Comparison of ENCODE assay signal across 8 cellular contexts in genomic region chr11:17277024-17277584, GRCh38. TPM values are rescaled to one million over a fixed set of nuclear protein-coding genes. Genes with fewer than 3 reads are reported as not detected.
DNase-seq lines count a peak whose midpoint lies in the region; ATAC-seq and TF ChIP-seq lines count a peak whose summit lies in the region.

No MANE protein-coding gene starts in this region.

- peak overlapping the region; percentile 15 for H4K91ac ChIP-seq in neuronal stem cell (ENCODE audit: low read depth, low read length, poor library complexity)

- H3K4ac ChIP-seq in neuronal stem cell (ENCODE audit: low read length) = no peak overlapping the region

- 100% methylated on average over 1 of the region's 17 CpGs; no CpG with 5 or more reads in 1 of the 2 donors for WGBS in neuronal stem cell (ENCODE audit: extremely low coverage in 2 of 2, insufficient read length in 2 of 2, insufficient replicate concordance in 1 of 2), 2 donors

- H3K79me1 ChIP-seq in neuronal stem cell (ENCODE audit: low read depth, low read length) = peaks cover 2% of the 10 kb centered on the region

- H4K8ac ChIP-seq in neuronal stem cell (ENCODE audit: low read depth, low read length) = no peak overlapping the region

- H3K9ac ChIP-seq in neuronal stem cell (ENCODE audit: low read depth, low read length, poor library complexity) = peak overlapping the region; percentile 83

- H3K4me1 Mint-ChIP-seq in activated CD8-positive, alpha-beta T cell treated with anti-CD3 and anti-CD28 coated beads for 36 hours (ENCODE audit: low read depth) = peaks cover 37% of the 10 kb centered on the region

- H3K4me1 ChIP-seq in neuronal stem cell (ENCODE audit: control insufficient read depth in 2 of 2, insufficient read depth in 1 of 2, low read depth in 1 of 2, low read length in 2 of 2) = peaks cover 4 to 6% of the 10 kb centered on the region in 2 donors

- no peaks in the 10 kb centered on the region for H3K27me3 ChIP-seq in neuronal stem cell (ENCODE audit: control insufficient read depth in 3 of 3, insufficient read depth in 3 of 3, low read depth in 1 of 3, low read length in 3 of 3)

- peak overlapping the region; percentile 94 for H3K18ac ChIP-seq in neuronal stem cell (ENCODE audit: low read length)

- TF ChIP-seq CTCF in GM12875 (IDR thresholded peaks at IDR 0.05; ENCODE audit: borderline replicate concordance, insufficient read depth, low read depth, low read length) = no peak
- TF ChIP-seq CTCF in activated CD8-positive, alpha-beta T cell treated with anti-CD3 and anti-CD28 coated beads for 36 hours (IDR thresholded peaks at IDR 0.05) = no peak

- intact Hi-C loops in activated CD8-positive, alpha-beta T cell treated with anti-CD3 and anti-CD28 coated beads for 36 hours (cut with micrococcal nuclease) = loop anchor here (2.0 to 5.0 kb wide), 2 partner anchors 46 to 75 kb away; partner anchors contain the start of gene NCR3LG1

- no peak overlapping the region for H2BK120ac ChIP-seq in neuronal stem cell (ENCODE audit: low read depth, low read length)

- H3K4me3 ChIP-seq in GM12875 (ENCODE audit: low read depth, low read length) = peak overlapping the region; percentile 88
- H3K4me3 ChIP-seq in neuronal stem cell (ENCODE audit: low read length in 2 of 2) = peak overlapping the region; percentile 84 to 86

- peaks cover 2% of the 10 kb centered on the region for H3K36me3 Mint-ChIP-seq in activated CD8-positive, alpha-beta T cell treated with anti-CD3 and anti-CD28 coated beads for 36 hours (ENCODE audit: low read depth)

- no peak overlapping the region for H2AK5ac ChIP-seq in neuronal stem cell (ENCODE audit: low read depth, low read length)

- H3K9me3 ChIP-seq in neuronal stem cell (replicated peaks in 1 of 2; ENCODE audit: control insufficient read depth in 2 of 2, insufficient read depth in 1 of 2, low read depth in 1 of 2, low read length in 2 of 2) = no peaks in the 10 kb centered on the region

- DNase-seq in AG08396 (ENCODE audit: low spot score) = peak; percentile 38
- DNase-seq in NCI-H1417 (lab: John Stamatoyannopoulos, UW) = peak; percentile 65 to 84 (median 82)
- peak; percentile 59 for DNase-seq in activated CD8-positive, alpha-beta T cell treated with anti-CD3 and anti-CD28 coated beads for 36 hours
- DNase-seq in foreskin melanocyte = peak; percentile 32
- DNase-seq in neuronal stem cell (ENCODE audit: low spot score) = no peak
- no peak for DNase-seq in T1000 (lab: John Stamatoyannopoulos, UW)

- H3K27me3 Mint-ChIP-seq in activated CD8-positive, alpha-beta T cell treated with anti-CD3 and anti-CD28 coated beads for 36 hours = no peaks in the 10 kb centered on the region

- POLR2A ChIA-PET in activated CD8-positive, alpha-beta T cell treated with anti-CD3 and anti-CD28 coated beads for 36 hours (lab: Charles Lee) = interaction anchor here (0.8 to 3.0 kb wide), 9 partner anchors 9 to 77 kb away, joined by 3 to 16 read pairs (median 6); partner anchors contain the start of genes NCR3LG1 and PIK3C2A

- H3K4me2 ChIP-seq in neuronal stem cell (ENCODE audit: insufficient read depth, low read length, poor library complexity, severe bottlenecking) = peak overlapping the region; percentile 81

- peak overlapping the region; percentile 85 for H2BK5ac ChIP-seq in neuronal stem cell (ENCODE audit: low read length)

- CTCF ChIA-PET in activated CD8-positive, alpha-beta T cell treated with anti-CD3 and anti-CD28 coated beads for 36 hours (lab: Charles Lee) = interaction anchor here (1.2 to 3.9 kb wide), 3 partner anchors 15 to 78 kb away, joined by 3 to 20 read pairs (median 5); no protein-coding TSS in a partner anchor

- peak overlapping the region; percentile 91 for H3K27ac Mint-ChIP-seq in activated CD8-positive, alpha-beta T cell treated with anti-CD3 and anti-CD28 coated beads for 36 hours

- peak overlapping the region; percentile 100 for H2AFZ ChIP-seq in neuronal stem cell (ENCODE audit: low read length)

- H2BK15ac ChIP-seq in neuronal stem cell (ENCODE audit: low read length) = peak overlapping the region; percentile 62

- no peaks in the 10 kb centered on the region for H3K9me3 Mint-ChIP-seq in activated CD8-positive, alpha-beta T cell treated with anti-CD3 and anti-CD28 coated beads for 36 hours

- no peak overlapping the region for H3K23ac ChIP-seq in neuronal stem cell (ENCODE audit: low read depth, low read length, poor library complexity)

- H2BK12ac ChIP-seq in neuronal stem cell (ENCODE audit: low read length) = no peak overlapping the region

- no peak overlapping the region for H3K27ac ChIP-seq in neuronal stem cell (replicated peaks; ENCODE audit: low read length)

- H3K14ac ChIP-seq in neuronal stem cell (ENCODE audit: low read length) = no peak overlapping the region

- H3K36me3 ChIP-seq in neuronal stem cell (replicated peaks in 1 of 2; ENCODE audit: control insufficient read depth in 2 of 2, insufficient read depth in 2 of 2, low read length in 2 of 2) = no peaks in the 10 kb centered on the region

- peak overlapping the region; percentile 82 for H3K4me3 Mint-ChIP-seq in activated CD8-positive, alpha-beta T cell treated with anti-CD3 and anti-CD28 coated beads for 36 hours

- ATAC-seq in HG02798 (IDR thresholded peaks at IDR 0.05; ENCODE audit: poor library complexity, unreplicated experiment) = peak; percentile 14
- ATAC-seq in activated CD8-positive, alpha-beta T cell treated with anti-CD3 and anti-CD28 coated beads for 36 hours = peak; percentile 43

RNA-seq across cellular contexts. Expression of gene NUCB2, which starts 0.6 kb away (rescaled TPM):
- 10 to 100 TPM; 81.9 to 86.0 TPM for total RNA-seq in activated CD8-positive, alpha-beta T cell treated with anti-CD3 and anti-CD28 coated beads for 36 hours
- polyA plus RNA-seq in neuronal stem cell (2013, experiment 1 of 2) = 92.6 TPM
- polyA plus RNA-seq in neuronal stem cell (2013, experiment 2 of 2) = 91.6 TPM

Comparison
In these comparisons a context has a peak if more than half of its experiments do, and no peak if none do; other contexts are left out.
1. DNase-seq: peak in AG08396 (single experiment), NCI-H1417 (3 of 3), activated CD8-positive, alpha-beta T cell treated with anti-CD3 and anti-CD28 coated beads for 36 hours (single experiment) and foreskin melanocyte (single experiment); none in neuronal stem cell (single experiment) and T1000 (single experiment).